ENCODE assay signal across 1 cellular context in the genomic region with DNA sequence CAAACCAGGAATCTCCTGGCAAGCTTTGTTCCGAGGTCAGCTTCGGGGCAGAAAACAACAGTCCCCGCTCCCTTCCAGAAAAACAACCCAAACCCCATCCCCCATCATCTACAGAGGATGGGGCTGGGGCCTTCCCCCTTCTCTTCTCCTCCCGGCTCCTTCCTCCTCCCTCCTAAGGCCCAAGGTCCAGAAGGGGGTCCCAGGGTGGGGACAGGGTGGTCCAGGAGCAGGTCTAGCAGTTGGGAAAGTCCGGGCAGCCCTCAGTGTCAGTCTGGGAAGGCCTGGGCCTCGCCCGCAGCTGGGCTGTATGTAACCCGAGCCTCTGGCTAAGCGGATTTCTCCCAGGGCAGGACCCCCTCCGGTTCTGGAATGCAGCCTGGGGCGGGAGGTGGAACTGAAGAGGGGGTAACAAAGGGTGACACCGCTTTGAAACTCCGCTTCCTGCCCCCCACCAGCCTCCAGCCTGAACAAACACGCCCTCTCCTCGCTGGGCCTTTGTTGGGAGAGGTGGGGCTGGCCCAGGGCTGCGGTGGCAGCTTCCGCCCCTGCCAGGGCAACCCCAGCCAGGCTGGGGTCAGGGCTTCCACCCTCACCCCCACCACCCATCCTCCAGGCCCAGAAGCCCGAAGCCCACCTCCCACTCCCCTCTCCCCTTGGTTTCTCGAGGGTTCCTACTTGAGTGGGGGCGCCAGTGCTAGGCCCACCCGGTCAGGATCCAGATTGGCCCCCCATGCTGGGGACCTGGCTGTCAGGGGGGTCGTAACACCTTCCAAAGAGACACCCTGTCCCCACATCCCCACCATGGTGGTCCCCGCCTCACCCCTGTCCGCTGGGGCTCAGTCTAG.
TF ChIP-seq lines count a peak whose summit lies in the region.

No MANE protein-coding gene starts in this region.

TF ChIP-seq in WTC11, 78 proteins besides CTCF, POLR2A, EP300 and RAD21 (continued from another document):
- TF ChIP-seq HMGXB4 (CRISPR knock-in tag; IDR thresholded peaks at IDR 0.05) (0 out of 2 replicates have a peak, but pooled peaks have one; percentile 29), SP1 (CRISPR knock-in tag; conservative IDR thresholded peaks at IDR 0.05) (peak; percentile 88), TEAD1 (CRISPR knock-in tag; IDR thresholded peaks at IDR 0.05) (peak; percentile 99), ZNF263 (CRISPR knock-in tag; IDR thresholded peaks at IDR 0.05; ENCODE audit: low read depth) (peak; percentile 35; the same call in 1 of the 2 replicates), FOXP1 (CRISPR knock-in tag; IDR thresholded peaks at IDR 0.05; ENCODE audit: borderline replicate concordance) (peak; percentile 72; the same call in 1 of the 2 replicates), EMX1 (CRISPR knock-in tag; IDR thresholded peaks at IDR 0.05) (no peak), ZNF671 (CRISPR knock-in tag; IDR thresholded peaks at IDR 0.05) (no peak), E2F1 (CRISPR knock-in tag; IDR thresholded peaks at IDR 0.05) (no peak), ZNF423 (CRISPR knock-in tag; IDR thresholded peaks at IDR 0.05) (peak; percentile 98), GTF2I (CRISPR knock-in tag; conservative IDR thresholded peaks at IDR 0.05) (no peak), ZNF232 (CRISPR knock-in tag; IDR thresholded peaks at IDR 0.05) (no peak), ZNF532 (CRISPR knock-in tag; IDR thresholded peaks at IDR 0.05; ENCODE audit: borderline replicate concordance) (no peak), STAT6 (CRISPR knock-in tag; conservative IDR thresholded peaks at IDR 0.05; ENCODE audit: low read depth) (no peak)
- TF ChIP-seq, protein P1, sequence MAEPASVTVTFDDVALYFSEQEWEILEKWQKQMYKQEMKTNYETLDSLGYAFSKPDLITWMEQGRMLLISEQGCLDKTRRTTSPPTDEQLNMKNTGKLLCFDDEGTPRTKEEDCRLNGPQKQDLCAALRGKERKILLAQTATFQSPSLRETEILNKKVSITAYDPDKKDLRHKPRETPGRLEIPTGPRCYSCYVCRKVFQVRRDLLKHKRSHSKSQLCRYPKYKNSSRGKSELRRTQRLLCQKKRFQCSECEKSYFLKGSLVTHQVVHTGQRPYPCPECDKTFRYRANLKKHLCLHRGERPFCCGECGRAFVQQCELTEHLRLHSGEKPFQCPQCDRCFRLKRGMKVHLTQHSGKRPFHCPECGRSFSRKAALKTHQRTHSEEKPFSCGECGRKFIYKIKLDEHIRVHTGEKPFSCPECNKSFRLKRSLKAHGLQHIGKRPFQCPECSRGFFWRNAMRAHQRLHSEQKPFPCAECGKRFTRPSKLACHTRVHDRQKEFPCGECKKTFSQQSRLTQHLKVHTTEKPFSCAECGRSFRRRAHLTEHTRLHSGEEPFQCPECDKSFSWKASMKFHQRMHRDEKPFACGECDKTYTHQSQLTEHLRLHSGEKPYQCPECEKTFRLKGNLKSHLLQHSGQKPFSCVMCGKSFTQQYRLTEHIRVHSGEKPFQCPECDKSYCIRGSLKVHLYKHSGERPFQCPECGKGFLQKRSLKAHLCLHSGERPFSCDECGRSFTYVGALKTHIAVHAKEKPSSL (CRISPR knock-in tag; conservative IDR thresholded peaks at IDR 0.05) = no peak
- TF ChIP-seq, protein P2, sequence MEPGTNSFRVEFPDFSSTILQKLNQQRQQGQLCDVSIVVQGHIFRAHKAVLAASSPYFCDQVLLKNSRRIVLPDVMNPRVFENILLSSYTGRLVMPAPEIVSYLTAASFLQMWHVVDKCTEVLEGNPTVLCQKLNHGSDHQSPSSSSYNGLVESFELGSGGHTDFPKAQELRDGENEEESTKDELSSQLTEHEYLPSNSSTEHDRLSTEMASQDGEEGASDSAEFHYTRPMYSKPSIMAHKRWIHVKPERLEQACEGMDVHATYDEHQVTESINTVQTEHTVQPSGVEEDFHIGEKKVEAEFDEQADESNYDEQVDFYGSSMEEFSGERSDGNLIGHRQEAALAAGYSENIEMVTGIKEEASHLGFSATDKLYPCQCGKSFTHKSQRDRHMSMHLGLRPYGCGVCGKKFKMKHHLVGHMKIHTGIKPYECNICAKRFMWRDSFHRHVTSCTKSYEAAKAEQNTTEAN (CRISPR knock-in tag; IDR thresholded peaks at IDR 0.05) = peak; percentile 88; the same call in 1 of the 2 replicates
- TF ChIP-seq, protein P3, sequence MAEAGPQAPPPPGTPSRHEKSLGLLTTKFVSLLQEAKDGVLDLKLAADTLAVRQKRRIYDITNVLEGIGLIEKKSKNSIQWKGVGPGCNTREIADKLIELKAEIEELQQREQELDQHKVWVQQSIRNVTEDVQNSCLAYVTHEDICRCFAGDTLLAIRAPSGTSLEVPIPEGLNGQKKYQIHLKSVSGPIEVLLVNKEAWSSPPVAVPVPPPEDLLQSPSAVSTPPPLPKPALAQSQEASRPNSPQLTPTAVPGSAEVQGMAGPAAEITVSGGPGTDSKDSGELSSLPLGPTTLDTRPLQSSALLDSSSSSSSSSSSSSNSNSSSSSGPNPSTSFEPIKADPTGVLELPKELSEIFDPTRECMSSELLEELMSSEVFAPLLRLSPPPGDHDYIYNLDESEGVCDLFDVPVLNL (CRISPR knock-in tag; IDR thresholded peaks at IDR 0.05; ENCODE audit: borderline replicate concordance, low read depth) = no peak
